In the genomic region with DNA sequence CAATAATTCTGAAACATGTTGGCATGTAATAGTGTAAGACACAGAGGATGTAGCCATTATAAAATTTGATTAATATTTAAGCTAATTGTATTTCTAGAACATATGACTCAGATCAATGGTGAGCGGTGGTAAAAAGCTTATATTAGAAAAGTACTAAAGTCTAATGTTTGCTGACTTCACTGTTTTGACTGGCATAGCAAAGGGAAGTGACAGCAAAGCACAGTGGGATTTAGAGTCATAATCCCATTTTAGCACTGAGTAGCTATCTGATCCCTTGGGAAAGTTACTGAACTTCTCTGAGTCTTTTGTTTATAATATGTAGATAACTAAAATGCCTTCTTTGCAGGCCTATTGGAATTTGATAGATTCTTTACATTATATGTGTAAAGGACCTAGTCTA, we compare ENCODE assay signal across 1 cellular context.
TF ChIP-seq lines count a peak whose summit lies in the region.

No MANE protein-coding gene starts in this region.

TF ChIP-seq in SK-N-SH treated with all-trans-retinoic acid at 6 μM for 48 hours, 23 proteins besides CTCF, POLR2A, EP300 and RAD21 (continued from another document):
- TF ChIP-seq CREB5 (CRISPR knock-in tag; IDR thresholded peaks at IDR 0.05; ENCODE audit: low read depth), result no peak
- no peak for TF ChIP-seq ISL1 (CRISPR knock-in tag; IDR thresholded peaks at IDR 0.05)
- TF ChIP-seq ZC3H10 (CRISPR knock-in tag; IDR thresholded peaks at IDR 0.05), result no peak
